ENCODE assay signal across 30 cellular contexts in the genomic region with DNA sequence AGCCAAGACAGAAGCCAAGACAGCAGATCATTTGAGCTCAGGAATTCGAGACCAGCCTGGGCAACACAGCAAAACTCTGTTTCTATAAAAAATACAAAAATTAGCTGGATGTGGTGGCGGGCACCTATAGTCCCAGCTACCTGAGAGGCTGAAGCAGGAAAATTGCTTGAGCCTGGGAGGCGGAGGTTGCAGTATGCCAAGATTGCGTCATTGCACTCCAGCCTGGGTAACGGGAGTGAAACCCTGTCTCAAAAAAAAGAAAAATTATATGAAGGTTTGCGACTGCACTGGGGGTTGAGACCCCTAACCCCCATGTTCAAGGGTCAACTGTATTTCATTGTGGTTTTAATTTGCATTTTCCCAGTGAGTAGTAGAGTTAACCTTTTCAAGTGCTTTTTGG.
"Had no signal": no experiment of that assay in that cellular context is flagged by ENCODE, and none has a peak within 500 bp of the region (broad histone marks: within the 10 kb centered on the region; RNA-seq: fewer than 3 reads in every experiment).

No MANE protein-coding gene starts in this region.

- H3K36me3 ChIP-seq: adrenal gland, esophagus muscularis mucosa, gastrocnemius medialis had no signal

- ATAC-seq: activated CD4-positive, alpha-beta T cell treated with anti-CD3 and anti-CD28 coated beads for 36 hours; activated CD8-positive, alpha-beta memory T cell treated with anti-CD3 and anti-CD28 coated beads, Interleukin-2, amount 10 ng/mL, durations not matched to agents 7 days and 5 days; activated CD8-positive, alpha-beta T cell treated with anti-CD3 and anti-CD28 coated beads, Interleukin-2, amount 10 ng/mL, durations not matched to agents 7 days and 5 days; activated naive CD8-positive, alpha-beta T cell treated with anti-CD3 and anti-CD28 coated beads, Interleukin-2, amount 50 U/mL, for 24 hours; body of pancreas; foreskin keratinocyte; heart left ventricle had no signal

- H3K4me3 ChIP-seq: adrenal gland, body of pancreas, coronary artery, dorsolateral prefrontal cortex, esophagus muscularis mucosa, gastrocnemius medialis, heart left ventricle had no signal

- DNase-seq: activated CD4-positive, alpha-beta memory T cell treated with anti-CD3 and anti-CD28 coated beads for 36 hours; activated CD4-positive, alpha-beta T cell treated with anti-CD3 and anti-CD28 coated beads for 36 hours; activated CD4-positive, alpha-beta T cell treated with anti-CD3 and anti-CD28 coated beads, Interleukin-2, amount 10 ng/mL, durations not matched to agents 24 days and 14 days; activated CD4-positive, CD25-positive, alpha-beta regulatory T cell; activated CD4-positive, CD25-positive, alpha-beta regulatory T cell treated with anti-CD3 and anti-CD28 coated beads, Interleukin-2, amount 50 U/mL, for 72 hours; activated CD8-positive, alpha-beta memory T cell treated with anti-CD3 and anti-CD28 coated beads, Interleukin-2, amount 10 ng/mL, durations not matched to agents 7 days and 5 days; activated CD8-positive, alpha-beta memory T cell treated with anti-CD3 and anti-CD28 coated beads, Interleukin-2, amount 50 U/mL, for 4 hours; activated CD8-positive, alpha-beta T cell treated with anti-CD3 and anti-CD28 coated beads, Interleukin-2, amount 10 ng/mL, durations not matched to agents 7 days and 5 days; activated effector memory CD4-positive, alpha-beta T cell treated with anti-CD3 and anti-CD28 coated beads, Interleukin-2, amount 50 U/mL, for 16 hours; activated naive CD4-positive, alpha-beta T cell treated with anti-CD3 and anti-CD28 coated beads for 36 hours; activated naive CD8-positive, alpha-beta T cell treated with anti-CD3 and anti-CD28 coated beads for 36 hours; activated naive CD8-positive, alpha-beta T cell treated with anti-CD3 and anti-CD28 coated beads, Interleukin-2, amount 50 U/mL, for 24 hours; activated T-cell treated with anti-CD3 and anti-CD28 coated beads, Interleukin-2, amount 50 U/mL, for 1 hour; activated T-cell treated with anti-CD3 and anti-CD28 coated beads, Interleukin-2, amount 50 U/mL, for 48 hours; amygdala; aorta; body of pancreas; central memory CD4-positive, alpha-beta T cell; cerebellar nuclear complex; dorsolateral prefrontal cortex; effector memory CD4-positive, alpha-beta T cell; erythroblast; foreskin keratinocyte; gastrocnemius medialis; glutamatergic neuron; heart left ventricle; T1000 had no signal

- H3K9me3 ChIP-seq: adrenal gland, body of pancreas, esophagus muscularis mucosa, gastrocnemius medialis, heart left ventricle had no signal

- H3K27ac ChIP-seq: adrenal gland, body of pancreas, coronary artery, foreskin keratinocyte, heart left ventricle had no signal

- H3K27me3 ChIP-seq: adrenal gland, body of pancreas, dorsolateral prefrontal cortex, esophagus muscularis mucosa, foreskin keratinocyte, gastrocnemius medialis, heart left ventricle had no signal
